Comparison of ENCODE assay signal across 8 cellular contexts in the genomic region with DNA sequence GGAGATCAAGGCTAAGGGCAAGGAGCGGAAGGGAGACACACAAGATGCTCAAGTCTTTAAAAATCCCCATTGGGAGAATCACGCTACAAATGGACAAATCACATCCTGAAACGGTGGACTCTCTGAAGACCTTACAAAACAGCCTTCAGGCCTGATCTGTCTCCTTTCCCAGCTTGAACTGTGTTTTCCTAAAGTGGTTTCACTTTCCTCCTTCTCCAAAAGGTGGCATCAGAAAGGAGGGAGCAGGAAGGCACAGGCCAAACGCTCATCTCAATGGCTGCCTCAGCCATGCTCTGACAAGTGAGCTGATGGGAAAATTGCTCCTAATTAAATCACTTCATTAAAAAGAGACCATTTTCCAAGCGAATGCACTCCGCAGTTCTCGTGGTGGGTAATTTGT. TPM values are rescaled to one million over a fixed set of nuclear protein-coding genes. Genes with fewer than 3 reads are reported as not detected.
DNase-seq lines count a peak whose midpoint lies in the region; ATAC-seq, FAIRE-seq and TF ChIP-seq lines count a peak whose summit lies in the region.

No MANE protein-coding gene starts in this region.

- in situ Hi-C loops in K562 (cut with MboI) = loop anchor here (5.0 kb wide), 1 partner anchor 112 kb away; no protein-coding TSS in a partner anchor

- WGBS in K562 (ENCODE audit: insufficient coverage, low coverage, missing lambda C conversion rate) = 3% methylated on average over 7 of the region's 7 CpGs
- WGBS in psoas muscle, 3 donors = 51 to 60% (median 51%) methylated on average over 7 of the region's 7 CpGs

- no peak overlapping the region for H3K9ac ChIP-seq in K562 (ENCODE audit: insufficient read depth in 1 of 2, low read depth in 2 of 2, low read length in 2 of 2)

- H3K27me3 ChIP-seq in K562 (ENCODE audit: control insufficient read depth in 2 of 2, insufficient read depth in 2 of 2, low read length in 2 of 2) (peaks cover 9 to 13% of the 10 kb centered on the region in 2 experiments; a peak in 4 of 5 replicates), psoas muscle (ENCODE audit: insufficient read depth in 3 of 3, low read length in 2 of 3) (peaks cover 0 to 12% (median 2%) of the 10 kb centered on the region in 3 donors)

- peak; percentile 25 to 59; a peak in 2 of 4 replicates for TF ChIP-seq RAD21 in K562 (CRISPR knock-in tag; conservative IDR thresholded peaks at IDR 0.05 in 1 of 2, IDR thresholded peaks at IDR 0.05 in 1 of 2)

- intact Hi-C loops in K562 (cut with micrococcal nuclease) (no loop called here), psoas muscle (cut with DNase I) (no loop called here)

- no peak for TF ChIP-seq POLR2A in K562 (conservative IDR thresholded peaks at IDR 0.05)

- H3K9me1 ChIP-seq in K562 (ENCODE audit: control insufficient read depth, insufficient read depth, low read length) = no peaks in the 10 kb centered on the region

- H3K36me3 ChIP-seq in K562 (ENCODE audit: control insufficient read depth, insufficient read depth, low read length) (no peaks in the 10 kb centered on the region), psoas muscle (ENCODE audit: insufficient read depth in 1 of 2, low read depth in 1 of 2) (no peaks in the 10 kb centered on the region)

- POLR2A ChIA-PET in K562 (lab: Yijun Ruan, JAX) = interaction anchor here (1.9 kb wide), 1 partner anchor 12 kb away, joined by 6 read pairs; no protein-coding TSS in a partner anchor

- no TSS peak for BruUV-seq in K562 (replicated peaks; lab: Mats Ljungman, UMichigan)

- FAIRE-seq in D721Med (lab: Jason Lieb, UNC) (peak; percentile 64), K562 (lab: Jason Lieb, UNC) (peak; percentile 79)

- H3K79me2 ChIP-seq in K562 (ENCODE audit: control insufficient read depth, insufficient read depth, low read length) = no peaks in the 10 kb centered on the region

- no peak for TF ChIP-seq EP300 in K562 (IDR thresholded peaks at IDR 0.05; ENCODE audit: low read length)

- no peaks in the 10 kb centered on the region for H4K20me1 ChIP-seq in K562 (replicated peaks; ENCODE audit: control insufficient read depth, insufficient read depth, low read length)

- TF ChIP-seq CTCF in D721Med (IDR thresholded peaks at IDR 0.05; ENCODE audit: insufficient read depth, missing control alignments) = peak; percentile 40
- peak in 2 of 3 experiments; percentile 28 to 52; a peak in 2 of 6 replicates for TF ChIP-seq CTCF in K562 (IDR thresholded peaks at IDR 0.05 in 2 of 3, conservative IDR thresholded peaks at IDR 0.05 in 1 of 3; ENCODE audit: insufficient read depth in 2 of 3, low read depth in 1 of 3, low read length in 3 of 3)
- TF ChIP-seq CTCF in psoas muscle (IDR thresholded peaks at IDR 0.05) = no peak

- H3K27ac ChIP-seq in K562 (ENCODE audit: extremely low read depth, low read depth, low read length) (no peak overlapping the region), psoas muscle (no peak overlapping the region)

- H3K4me1 ChIP-seq in K562 (replicated peaks in 1 of 2; ENCODE audit: control insufficient read depth in 2 of 2, insufficient read depth in 2 of 2, low read length in 2 of 2) = no peaks in the 10 kb centered on the region; a peak in 1 of 5 replicates
- H3K4me1 ChIP-seq in psoas muscle = no peaks in the 10 kb centered on the region

- no peak overlapping the region for H3K4me2 ChIP-seq in K562 (ENCODE audit: insufficient read depth, low read length)

- CTCF ChIA-PET in K562 (lab: Yijun Ruan, JAX; ENCODE audit: low intra/inter-chr PET ratio) = interaction anchor here (1.2 kb wide), 1 partner anchor 114 kb away, joined by 4 read pairs; no protein-coding TSS in a partner anchor

- H3K9me3 ChIP-seq in K562 (replicated peaks; ENCODE audit: control insufficient read depth, insufficient read depth, low read depth, low read length) (no peaks in the 10 kb centered on the region), psoas muscle (no peaks in the 10 kb centered on the region)

- no peak overlapping the region for H2AFZ ChIP-seq in K562 (ENCODE audit: low read depth, low read length)

- H3K4me3 ChIP-seq in K562 = no peak overlapping the region
- H3K4me3 ChIP-seq in psoas muscle = no peak overlapping the region

- ATAC-seq in K562 (peak; percentile 84), psoas muscle (no peak), GM18517 (IDR thresholded peaks at IDR 0.05; ENCODE audit: unreplicated experiment) (no peak), HG02885 (IDR thresholded peaks at IDR 0.05; ENCODE audit: poor library complexity, unreplicated experiment) (no peak)

- DNase-seq in D721Med (ENCODE audit: insufficient read length, low spot score) (no peak), NCI-H1694 treated with DMSO at 0.1 percent for 48 hours (lab: John Stamatoyannopoulos, UW) (peak; percentile 90), K562 (ENCODE audit: extremely low read depth in 1 of 4, low spot score in 3 of 4) (peak in 1 of 4 experiments; percentile 25), medulla oblongata (ENCODE audit: extremely low spot score) (peak; percentile 64), psoas muscle (no peak)
- no peak for DNase-seq in NK-92 treated with Interleukin-12 subunit alpha and Interleukin-12 subunit beta, amount 100 ng/mL, for 24 hours (lab: John Stamatoyannopoulos, UW)

TF ChIP-seq in K562, 482 proteins besides CTCF, POLR2A, EP300 and RAD21:
- no peak for TF ChIP-seq ZNF133 (CRISPR knock-in tag; IDR thresholded peaks at IDR 0.05)
- TF ChIP-seq YY1 (IDR thresholded peaks at IDR 0.05; ENCODE audit: borderline replicate concordance in 1 of 3, control insufficient read depth in 1 of 3, extremely low read depth in 1 of 3, insufficient read depth in 3 of 3, insufficient read length in 1 of 3, insufficient replicate concordance in 2 of 3, low read depth in 1 of 3, low read length in 2 of 3) = peak in 1 of 3 experiments; percentile 47
- TF ChIP-seq, protein P1, sequence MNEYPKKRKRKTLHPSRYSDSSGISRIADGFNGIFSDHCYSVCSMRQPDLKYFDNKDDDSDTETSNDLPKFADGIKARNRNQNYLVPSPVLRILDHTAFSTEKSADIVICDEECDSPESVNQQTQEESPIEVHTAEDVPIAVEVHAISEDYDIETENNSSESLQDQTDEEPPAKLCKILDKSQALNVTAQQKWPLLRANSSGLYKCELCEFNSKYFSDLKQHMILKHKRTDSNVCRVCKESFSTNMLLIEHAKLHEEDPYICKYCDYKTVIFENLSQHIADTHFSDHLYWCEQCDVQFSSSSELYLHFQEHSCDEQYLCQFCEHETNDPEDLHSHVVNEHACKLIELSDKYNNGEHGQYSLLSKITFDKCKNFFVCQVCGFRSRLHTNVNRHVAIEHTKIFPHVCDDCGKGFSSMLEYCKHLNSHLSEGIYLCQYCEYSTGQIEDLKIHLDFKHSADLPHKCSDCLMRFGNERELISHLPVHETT (CRISPR knock-in tag; conservative IDR thresholded peaks at IDR 0.05 in 1 of 2, IDR thresholded peaks at IDR 0.05 in 1 of 2) = peak in 1 of 2 experiments; percentile 43; a peak in 1 of 4 replicates
- no peak for TF ChIP-seq MBD1 (CRISPR knock-in tag; IDR thresholded peaks at IDR 0.05)
- peak; percentile 25; the same call in 1 of the 2 replicates for TF ChIP-seq VEZF1 (CRISPR knock-in tag; IDR thresholded peaks at IDR 0.05)
TF ChIP-seq in K562: peak in this region for 3.

RNA-seq across cellular contexts. Expression of gene UTP25, which starts 47.7 kb away (rescaled TPM):
- 18.3 and 30.1 TPM in 2 replicates for total RNA-seq in K562 (2011; cell fraction: chromatin; rRNA removed; ENCODE audit: low replicate concordance)
- 10.3 and 13.0 TPM in 2 replicates for total RNA-seq in K562 (2011; cell fraction: nucleolus; rRNA removed)
- total RNA-seq in K562 (2011; cell fraction: nucleoplasm; rRNA removed) = 18.0 and 28.4 TPM in 2 replicates
- 10.6 and 11.9 TPM in 2 replicates for total RNA-seq in K562 (2014; rRNA removed)
- total RNA-seq in K562 (2014; rRNA removed; fragmentation: Illumina TruSeq; extraction: Trizol) = 17.6 and 18.4 TPM in 2 replicates
- total RNA-seq in K562 (2015; rRNA removed; fragmentation: Illumina TruSeq; extraction: Trizol) = 15.3 and 16.6 TPM in 2 replicates
- total RNA-seq in K562 (2021) = 10.7 and 12.0 TPM in 2 replicates
- 10.4 and 12.8 TPM in 2 replicates for polyA plus RNA-seq in K562 (2011; rRNA removed)
- 4.5 and 6.9 TPM in 2 replicates for polyA plus RNA-seq in K562 (2011; cell fraction: cytosol; rRNA removed)
- 10.4 and 11.3 TPM in 2 replicates for polyA plus RNA-seq in K562 (2011; cell fraction: nucleus; rRNA removed)
- 5.1 and 6.6 TPM in 2 replicates for polyA plus RNA-seq in K562 (2012)
- 13.1 and 15.7 TPM in 2 replicates for polyA plus RNA-seq in K562 (2014; fragmentation: Illumina TruSeq; extraction: Trizol)
- polyA plus RNA-seq in K562 (2014; fragmentation: Nextera tagmentation; extraction: Ambion mirVana) = 10 to 100 TPM in 1 of 2 experiments, 1 to 10 TPM in 1; 5.7 to 10.9 TPM
- polyA plus RNA-seq in K562 (2014; rRNA removed) = 8.7 and 9.5 TPM in 2 replicates
- polyA minus RNA-seq in K562 (2011; rRNA and poly(A)+ RNA removed) = 20.6 and 21.0 TPM in 2 replicates
- polyA minus RNA-seq in K562 (2011; cell fraction: cytosol; rRNA and poly(A)+ RNA removed) = 4.3 and 4.9 TPM in 2 replicates
- 19.7 and 27.1 TPM in 2 replicates for polyA minus RNA-seq in K562 (2011; cell fraction: nucleus; rRNA and poly(A)+ RNA removed)
- total RNA-seq in psoas muscle = 1 to 10 TPM; 3.2 to 5.4 (median 4.2) TPM
- 1 to 10 TPM; 1.9 to 5.2 (median 3.9) TPM for polyA plus RNA-seq in psoas muscle

Comparison
In these comparisons a context has a peak if more than half of its experiments do, and no peak if none do; other contexts are left out.
1. DNase-seq: peak in NCI-H1694 treated with DMSO at 0.1 percent for 48 hours (single experiment) and medulla oblongata (single experiment); none in D721Med (single experiment), NK-92 treated with Interleukin-12 subunit alpha and Interleukin-12 subunit beta, amount 100 ng/mL, for 24 hours (single experiment) and psoas muscle (0 of 2).